Comparison of ENCODE assay signal across 22 cellular contexts in genomic region chr18:57687970-57688369, GRCh38.
"Had no signal": no experiment of that assay in that cellular context is flagged by ENCODE, and none has a peak within 500 bp of the region (broad histone marks: within the 10 kb centered on the region; RNA-seq: fewer than 3 reads in every experiment).

No MANE protein-coding gene starts in this region.

- H3K27me3 Mint-ChIP-seq: activated naive CD8-positive, alpha-beta T cell treated with anti-CD3 and anti-CD28 coated beads, Interleukin-2, amount 10 ng/mL, durations not matched to agents 7 days and 5 days had no signal

- H3K27me3 ChIP-seq: gastroesophageal sphincter, neutrophil, ovary, upper lobe of right lung had no signal

- H3K4me1 Mint-ChIP-seq: activated naive CD8-positive, alpha-beta T cell treated with anti-CD3 and anti-CD28 coated beads, Interleukin-2, amount 10 ng/mL, durations not matched to agents 7 days and 5 days; nephron had no signal

- H3K4me3 Mint-ChIP-seq: activated naive CD4-positive, alpha-beta T cell treated with anti-CD3 and anti-CD28 coated beads for 36 hours; activated naive CD8-positive, alpha-beta T cell treated with anti-CD3 and anti-CD28 coated beads, Interleukin-2, amount 10 ng/mL, durations not matched to agents 7 days and 5 days; endodermal cell; nephron; T-helper 1 cell treated with Interleukin-12 subunit alpha and Interleukin-12 subunit beta and Interleukin-4 antibody, amounts not matched to agents 30 μg/mL and 1 μg/mL, for 36 hours had no signal

- H3K36me3 ChIP-seq: neutrophil, ovary, prostate gland had no signal

- H3K4me3 ChIP-seq: gastroesophageal sphincter, ovary, prostate gland, upper lobe of right lung had no signal

- DNase-seq: activated CD4-positive, alpha-beta T cell treated with anti-CD3 and anti-CD28 coated beads for 4 hours; activated CD4-positive, alpha-beta T cell treated with anti-CD3 and anti-CD28 coated beads, Interleukin-2, amount 50 U/mL, for 48 hours; activated CD4-positive, CD25-positive, alpha-beta regulatory T cell; activated naive CD4-positive, alpha-beta T cell treated with anti-CD3 and anti-CD28 coated beads for 36 hours; activated naive CD8-positive, alpha-beta T cell treated with anti-CD3 and anti-CD28 coated beads, Interleukin-2, amount 10 ng/mL, durations not matched to agents 7 days and 5 days; activated T-cell treated with anti-CD3 and anti-CD28 coated beads, Interleukin-2, amount 50 U/mL, for 48 hours; amniotic stem cell; cortex of kidney; endodermal cell; head of caudate nucleus; ovary; small intestine; stimulated activated CD4-positive, alpha-beta T cell treated with anti-CD3 and anti-CD28 coated beads, Interleukin-2, amount 100 ng/mL, for 24 hours; stimulated activated naive CD4-positive, alpha-beta T cell; T1000; upper lobe of right lung had no signal

- H3K27ac Mint-ChIP-seq: activated naive CD4-positive, alpha-beta T cell treated with anti-CD3 and anti-CD28 coated beads for 36 hours; activated naive CD8-positive, alpha-beta T cell treated with anti-CD3 and anti-CD28 coated beads, Interleukin-2, amount 10 ng/mL, durations not matched to agents 7 days and 5 days; endodermal cell; nephron; T-helper 1 cell treated with Interleukin-12 subunit alpha and Interleukin-12 subunit beta and Interleukin-4 antibody, amounts not matched to agents 30 μg/mL and 1 μg/mL, for 36 hours had no signal

- H3K9me3 Mint-ChIP-seq: activated naive CD8-positive, alpha-beta T cell treated with anti-CD3 and anti-CD28 coated beads, Interleukin-2, amount 10 ng/mL, durations not matched to agents 7 days and 5 days; endodermal cell; nephron had no signal

- H3K9me3 ChIP-seq: gastroesophageal sphincter, neutrophil, ovary, prostate gland, upper lobe of right lung had no signal

- ATAC-seq: gastroesophageal sphincter, left lobe of liver, upper lobe of right lung had no signal

- H3K4me1 ChIP-seq: gastroesophageal sphincter, prostate gland, upper lobe of right lung had no signal

- H3K27ac ChIP-seq: gastroesophageal sphincter, neutrophil, ovary, prostate gland, upper lobe of right lung had no signal
